ENCODE assay signal across 2 cellular contexts in genomic region chr3:179452166-179452544, GRCh38.
TF ChIP-seq lines count a peak whose summit lies in the region.

No MANE protein-coding gene starts in this region.

TF ChIP-seq in SK-N-SH, 30 proteins besides CTCF, POLR2A, EP300 and RAD21 (continued from another document):
- TF ChIP-seq ZBTB33 (IDR thresholded peaks at IDR 0.05; ENCODE audit: borderline replicate concordance, low read depth) (no peak), CHD2 (IDR thresholded peaks at IDR 0.05; ENCODE audit: low read length, partially characterized antibody) (no peak), USF1 (IDR thresholded peaks at IDR 0.05; ENCODE audit: borderline replicate concordance, low read depth) (no peak), YY1 (IDR thresholded peaks at IDR 0.05; ENCODE audit: low read depth) (no peak), SIN3A (IDR thresholded peaks at IDR 0.05; ENCODE audit: borderline replicate concordance, low read depth, low read length) (no peak), TAF1 (IDR thresholded peaks at IDR 0.05; ENCODE audit: borderline replicate concordance, low read depth, low read length) (no peak), RCOR1 (IDR thresholded peaks at IDR 0.05; ENCODE audit: low read length) (no peak), MEF2A (IDR thresholded peaks at IDR 0.05; ENCODE audit: borderline replicate concordance, low read depth) (no peak), ELF1 (IDR thresholded peaks at IDR 0.05) (no peak), FOXM1 (IDR thresholded peaks at IDR 0.05; ENCODE audit: low read depth) (no peak), RFX5 (IDR thresholded peaks at IDR 0.05; ENCODE audit: low read length) (no peak), REST (IDR thresholded peaks at IDR 0.05; ENCODE audit: low read depth, low read length) (no peak), PBX3 (IDR thresholded peaks at IDR 0.05) (no peak)

TF ChIP-seq in SK-N-SH treated with all-trans-retinoic acid at 6 μM for 48 hours, 23 proteins besides CTCF, POLR2A, EP300 and RAD21 (continued from another document):
- no peak for TF ChIP-seq TSHZ2 (CRISPR knock-in tag; IDR thresholded peaks at IDR 0.05)
- TF ChIP-seq ZFP3 (CRISPR knock-in tag; IDR thresholded peaks at IDR 0.05) = no peak
- TF ChIP-seq BACH2 (CRISPR knock-in tag; IDR thresholded peaks at IDR 0.05; ENCODE audit: borderline replicate concordance) = no peak
- TF ChIP-seq CSRNP3 (CRISPR knock-in tag; IDR thresholded peaks at IDR 0.05) = no peak
- no peak for TF ChIP-seq CREB5 (CRISPR knock-in tag; IDR thresholded peaks at IDR 0.05; ENCODE audit: low read depth)
- TF ChIP-seq ZNF70 (CRISPR knock-in tag; IDR thresholded peaks at IDR 0.05) = no peak
- TF ChIP-seq ZNF8 (CRISPR knock-in tag; IDR thresholded peaks at IDR 0.05) = no peak
- TF ChIP-seq ARNTL (CRISPR knock-in tag; IDR thresholded peaks at IDR 0.05; ENCODE audit: borderline replicate concordance, low read depth) = no peak
